Comparison of ENCODE assay signal across 8 cellular contexts in the genomic region with DNA sequence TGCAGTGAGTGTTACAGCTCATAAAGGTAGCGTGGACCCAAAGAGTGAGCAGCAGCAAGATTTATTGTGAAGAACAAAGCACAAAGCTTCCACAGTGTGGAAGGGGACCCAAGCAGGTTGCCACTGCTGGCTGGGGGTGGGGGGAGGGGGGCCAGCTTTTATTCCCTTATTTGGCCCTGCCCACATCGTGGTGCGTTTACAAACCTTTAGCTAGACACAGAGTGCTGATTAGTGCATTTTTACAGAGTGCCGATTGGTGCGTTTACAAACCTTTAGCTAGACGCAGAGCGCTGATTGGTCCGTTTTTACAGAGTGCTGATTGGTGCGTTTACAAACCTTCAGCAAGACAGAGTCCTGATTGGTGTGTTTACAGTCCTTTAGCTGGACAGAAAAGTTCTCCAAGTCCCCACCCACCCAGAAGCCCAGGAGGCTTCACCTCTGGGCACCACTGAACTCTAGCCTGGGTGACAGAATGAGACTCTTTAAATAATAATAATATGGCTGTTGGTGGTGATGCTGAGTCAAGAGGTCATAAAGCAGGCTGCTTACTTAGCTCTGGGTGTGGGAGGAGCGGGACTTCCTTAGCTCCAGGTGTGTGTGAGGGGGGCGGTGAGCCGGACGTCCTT. TPM values are rescaled to one million over a fixed set of nuclear protein-coding genes. Genes with fewer than 3 reads are reported as not detected.
A peak's percentile ranks its signal among the peaks of the same experiment; 100 is the strongest.
DNase-seq lines count a peak whose midpoint lies in the region; ATAC-seq and TF ChIP-seq lines count a peak whose summit lies in the region.
"Not testable (repeated sequence)": the region's sequence is repeated elsewhere in the genome, so short reads cannot be mapped to it uniquely, and the experiment has no call there.

No MANE protein-coding gene starts in this region.

- POLR2A ChIA-PET in activated naive CD8-positive, alpha-beta T cell treated with anti-CD3 and anti-CD28 coated beads, Interleukin-2, amount 10 ng/mL, durations not matched to agents 7 days and 5 days (lab: Charles Lee): interaction anchor here (0.6 to 2.5 kb wide), 13 partner anchors 9 to 189 kb away, joined by 3 to 15 read pairs (median 8); a partner anchor contains a TSS
- POLR2A ChIA-PET in naive thymus-derived CD4-positive, alpha-beta T cell (lab: Charles Lee): interaction anchor here (0.5 to 2.3 kb wide), 10 partner anchors 16 to 1562 kb away, joined by 3 to 12 read pairs (median 3); a partner anchor contains a TSS

- DNase-seq in EH (ENCODE audit: low read depth): peak; percentile 57
- DNase-seq in RKO (ENCODE audit: low spot score): peak; percentile 69
- DNase-seq in activated naive CD8-positive, alpha-beta T cell treated with anti-CD3 and anti-CD28 coated beads, Interleukin-2, amount 10 ng/mL, durations not matched to agents 7 days and 5 days: peak; percentile 48
- DNase-seq in foreskin keratinocyte: peak; percentile 38 to 65
- peak in 2 of 9 donors; percentile 11 to 21 for DNase-seq in naive thymus-derived CD4-positive, alpha-beta T cell
- peak; percentile 73 for DNase-seq in testis

- peak; percentile 53 for ATAC-seq in GM21737 (IDR thresholded peaks at IDR 0.05; ENCODE audit: unreplicated experiment)
- peak; percentile 43 for ATAC-seq in HG03520 (IDR thresholded peaks at IDR 0.05; ENCODE audit: unreplicated experiment)
- peak; percentile 70 for ATAC-seq in activated naive CD8-positive, alpha-beta T cell treated with anti-CD3 and anti-CD28 coated beads, Interleukin-2, amount 10 ng/mL, durations not matched to agents 7 days and 5 days (ENCODE audit: low read depth)
- peak; percentile 80 for ATAC-seq in foreskin keratinocyte
- ATAC-seq in naive thymus-derived CD4-positive, alpha-beta T cell: peak; percentile 43

- not testable (repeated sequence) for H3K4me1 ChIP-seq in foreskin keratinocyte
- H3K4me1 ChIP-seq in naive thymus-derived CD4-positive, alpha-beta T cell (ENCODE audit: control insufficient read depth in 2 of 2, insufficient read depth in 2 of 2, low read length in 2 of 2): peaks cover 0 to 26% of the 10 kb centered on the region in 2 donors
- H3K4me1 ChIP-seq in testis: peaks cover 26% of the 10 kb centered on the region

- H3K36me3 Mint-ChIP-seq in activated naive CD8-positive, alpha-beta T cell treated with anti-CD3 and anti-CD28 coated beads, Interleukin-2, amount 10 ng/mL, durations not matched to agents 7 days and 5 days: not testable (repeated sequence)
- H3K36me3 Mint-ChIP-seq in naive thymus-derived CD4-positive, alpha-beta T cell: peaks cover 0 to 22% (median 0%) of the 10 kb centered on the region in 5 donors

- H3K9me3 ChIP-seq in naive thymus-derived CD4-positive, alpha-beta T cell (ENCODE audit: control insufficient read depth in 2 of 3, low read length in 3 of 3); testis: not testable (repeated sequence)

- peak overlapping the region; percentile 44 for H3K4me3 ChIP-seq in naive thymus-derived CD4-positive, alpha-beta T cell (ENCODE audit: low read length)
- H3K4me3 ChIP-seq in testis: peak overlapping the region; percentile 59

- H3K27ac Mint-ChIP-seq in activated naive CD8-positive, alpha-beta T cell treated with anti-CD3 and anti-CD28 coated beads, Interleukin-2, amount 10 ng/mL, durations not matched to agents 7 days and 5 days: peak overlapping the region; percentile 92
- peak overlapping the region; percentile 85 to 98 (median 90) for H3K27ac Mint-ChIP-seq in naive thymus-derived CD4-positive, alpha-beta T cell

- H3K9me3 Mint-ChIP-seq in activated naive CD8-positive, alpha-beta T cell treated with anti-CD3 and anti-CD28 coated beads, Interleukin-2, amount 10 ng/mL, durations not matched to agents 7 days and 5 days; naive thymus-derived CD4-positive, alpha-beta T cell: not testable (repeated sequence)

- H3K27me3 Mint-ChIP-seq in activated naive CD8-positive, alpha-beta T cell treated with anti-CD3 and anti-CD28 coated beads, Interleukin-2, amount 10 ng/mL, durations not matched to agents 7 days and 5 days; naive thymus-derived CD4-positive, alpha-beta T cell: not testable (repeated sequence)

- CTCF ChIA-PET in naive thymus-derived CD4-positive, alpha-beta T cell (lab: Charles Lee): interaction anchor here (1.1 to 1.3 kb wide), 3 partner anchors 16 to 101 kb away, joined by 3 to 4 read pairs (median 3); no protein-coding TSS in a partner anchor

- H3K4me3 Mint-ChIP-seq in activated naive CD8-positive, alpha-beta T cell treated with anti-CD3 and anti-CD28 coated beads, Interleukin-2, amount 10 ng/mL, durations not matched to agents 7 days and 5 days: peak overlapping the region; percentile 85
- H3K4me3 Mint-ChIP-seq in naive thymus-derived CD4-positive, alpha-beta T cell: peak overlapping the region; percentile 86 to 98 (median 90)

- TF ChIP-seq CTCF in foreskin keratinocyte (conservative IDR thresholded peaks at IDR 0.05); testis (IDR thresholded peaks at IDR 0.05): not testable (repeated sequence)

- not testable (repeated sequence) for TF ChIP-seq POLR2A in testis (IDR thresholded peaks at IDR 0.05)

- not testable (repeated sequence) for H3K27ac ChIP-seq in foreskin keratinocyte
- peak overlapping the region; percentile 62 for H3K27ac ChIP-seq in naive thymus-derived CD4-positive, alpha-beta T cell (ENCODE audit: low read depth, low read length)
- H3K27ac ChIP-seq in testis: peak overlapping the region; percentile 85 to 87

- H3K36me3 ChIP-seq in naive thymus-derived CD4-positive, alpha-beta T cell (ENCODE audit: control insufficient read depth in 2 of 3, insufficient read depth in 3 of 3, low read length in 3 of 3); testis (ENCODE audit: low read depth, missing control alignments): not testable (repeated sequence)

- intact Hi-C loops in naive thymus-derived CD4-positive, alpha-beta T cell (cut with micrococcal nuclease): loop anchor here in 1 of 2 donors (1.0 to 2.0 kb wide), 2 partner anchors 34 to 60 kb away; a partner anchor contains a TSS
- intact Hi-C loops in testis (cut with DNase I; ENCODE audit: low total_unique reads): not testable (repeated sequence)

- 59 to 66% methylated on average over 10 to 13 of the region's 13 CpGs for WGBS in testis, 2 donors

- H3K27me3 ChIP-seq in foreskin keratinocyte; naive thymus-derived CD4-positive, alpha-beta T cell (ENCODE audit: control insufficient read depth in 2 of 2, insufficient read depth in 2 of 2, low read length in 2 of 2); testis: not testable (repeated sequence)

- H3K4me1 Mint-ChIP-seq in activated naive CD8-positive, alpha-beta T cell treated with anti-CD3 and anti-CD28 coated beads, Interleukin-2, amount 10 ng/mL, durations not matched to agents 7 days and 5 days: peaks cover 53% of the 10 kb centered on the region
- peaks cover 16 to 72% (median 67%) of the 10 kb centered on the region in 7 donors for H3K4me1 Mint-ChIP-seq in naive thymus-derived CD4-positive, alpha-beta T cell

RNA-seq across cellular contexts. Expression of a gene that starts 6.7 kb away (rescaled TPM):
- 10 to 100 TPM; 16.3 to 18.2 TPM for total RNA-seq in activated naive CD8-positive, alpha-beta T cell treated with anti-CD3 and anti-CD28 coated beads, Interleukin-2, amount 10 ng/mL, durations not matched to agents 7 days and 5 days
- total RNA-seq in foreskin keratinocyte (5.1 and 5.7 TPM in 2 replicates), testis (10 to 100 TPM; 71.5 to 86.8 TPM)
- polyA plus RNA-seq in foreskin keratinocyte (3.7 TPM in 2 replicates), testis (ENCODE audit: insufficient read depth, low read depth, low replicate concordance) (72.1 TPM)
- 10 to 100 TPM; 10.5 to 27.9 (median 15.4) TPM for total RNA-seq in naive thymus-derived CD4-positive, alpha-beta T cell
- 10 to 100 TPM; 16.8 to 22.1 TPM for polyA plus RNA-seq in naive thymus-derived CD4-positive, alpha-beta T cell

RNA-seq across cellular contexts. Expression of a gene that starts 33.8 kb away (rescaled TPM):
- 10 to 100 TPM; 93.9 to 94.2 TPM for total RNA-seq in activated naive CD8-positive, alpha-beta T cell treated with anti-CD3 and anti-CD28 coated beads, Interleukin-2, amount 10 ng/mL, durations not matched to agents 7 days and 5 days
- 60.6 and 63.8 TPM in 2 replicates for total RNA-seq in foreskin keratinocyte
- polyA plus RNA-seq in foreskin keratinocyte: 18.5 and 21.5 TPM in 2 replicates
- 100 to 1,000 TPM; 103 to 129 (median 113) TPM for total RNA-seq in naive thymus-derived CD4-positive, alpha-beta T cell
- 10 to 100 TPM; 46.3 to 87.2 TPM for polyA plus RNA-seq in naive thymus-derived CD4-positive, alpha-beta T cell
- total RNA-seq in testis: 10 to 100 TPM; 61.1 to 73.1 TPM
- 53.9 TPM for polyA plus RNA-seq in testis (ENCODE audit: insufficient read depth, low read depth, low replicate concordance)
